12 cellular contexts compared by ENCODE assay signal in genomic region chr20:10524643-10525042, GRCh38.
DNase-seq lines count a peak whose midpoint lies in the region; ATAC-seq and TF ChIP-seq lines count a peak whose summit lies in the region.
"Had no signal": no experiment of that assay in that cellular context is flagged by ENCODE, and none has a peak within 500 bp of the region (broad histone marks: within the 10 kb centered on the region; RNA-seq: fewer than 3 reads in every experiment).

No MANE protein-coding gene starts in this region.

- no peak overlapping the region for H3K27ac Mint-ChIP-seq in activated T-cell treated with anti-CD3 and anti-CD28 coated beads, Interleukin-2, amount 50 U/mL, for 72 hours
- H3K27ac Mint-ChIP-seq: stimulated activated memory B cell treated with anti-CD40 and anti-IgM and Interleukin-4, amounts not matched to agents 10 μg/mL and 1 μg/mL and 100 μg/mL, for 72 hours had no signal

- H3K9me3 ChIP-seq in gastroesophageal sphincter (no peaks in the 10 kb centered on the region), tibial nerve (no peaks in the 10 kb centered on the region)
- H3K9me3 ChIP-seq: left lung had no signal

- ATAC-seq in activated T-cell treated with anti-CD3 and anti-CD28 coated beads, Interleukin-2, amount 50 U/mL, for 72 hours (replicated peaks in 1 of 2): peak; percentile 81 to 86
- no peak for ATAC-seq in gastroesophageal sphincter
- no peak for ATAC-seq in GM18519 (IDR thresholded peaks at IDR 0.05; ENCODE audit: low FRiP score, unreplicated experiment)
- no peak for ATAC-seq in GM19023 (IDR thresholded peaks at IDR 0.05; ENCODE audit: unreplicated experiment)
- ATAC-seq: stimulated activated memory B cell treated with anti-CD40 and anti-IgM and Interleukin-4, amounts not matched to agents 10 μg/mL and 1 μg/mL and 100 μg/mL, for 72 hours had no signal

- TF ChIP-seq POLR2A in gastroesophageal sphincter (IDR thresholded peaks at IDR 0.05) (no peak), tibial nerve (IDR thresholded peaks at IDR 0.05) (no peak)

- TF ChIP-seq CTCF in VCaP (conservative IDR thresholded peaks at IDR 0.05) (no peak), gastroesophageal sphincter (IDR thresholded peaks at IDR 0.05) (no peak), tibial nerve (IDR thresholded peaks at IDR 0.05) (no peak)

- H3K9me3 Mint-ChIP-seq in activated T-cell treated with anti-CD3 and anti-CD28 coated beads, Interleukin-2, amount 50 U/mL, for 72 hours: no peaks in the 10 kb centered on the region
- H3K9me3 Mint-ChIP-seq: activated T-cell treated with anti-CD3 and anti-CD28 coated beads, Interleukin-2, amount 50 U/mL, for 4 hours; stimulated activated memory B cell treated with anti-CD40 and anti-IgM and Interleukin-4, amounts not matched to agents 10 μg/mL and 1 μg/mL and 100 μg/mL, for 72 hours had no signal

- TF ChIP-seq EP300 in gastroesophageal sphincter (IDR thresholded peaks at IDR 0.05) (no peak), tibial nerve (IDR thresholded peaks at IDR 0.05) (no peak)

- WGBS in gastroesophageal sphincter (ENCODE audit: low coverage in 1 of 2), 2 donors: 40 to 71% methylated on average over 1 to 4 of the region's 4 CpGs
- 92 to 97% methylated on average over 4 of the region's 4 CpGs for WGBS in tibial nerve, 2 donors

- no peaks in the 10 kb centered on the region for H3K36me3 ChIP-seq in gastroesophageal sphincter
- H3K36me3 ChIP-seq in tibial nerve: no peaks in the 10 kb centered on the region
- H3K36me3 ChIP-seq: left lung had no signal

- H3K4me3 ChIP-seq in gastroesophageal sphincter (no peak overlapping the region), tibial nerve (no peak overlapping the region)
- H3K4me3 ChIP-seq: left lung had no signal

- H3K27ac ChIP-seq in VCaP (peak overlapping the region; percentile 69), gastroesophageal sphincter (peak overlapping the region in 3 of 4 donors; percentile 39 to 56 (median 50)), tibial nerve (peak overlapping the region in 3 of 4 donors; percentile 48 to 68 (median 52))

- H3K27me3 ChIP-seq in gastroesophageal sphincter (no peaks in the 10 kb centered on the region), tibial nerve (no peaks in the 10 kb centered on the region)
- H3K27me3 ChIP-seq: left lung had no signal

- no peaks in the 10 kb centered on the region for H3K36me3 Mint-ChIP-seq in activated T-cell treated with anti-CD3 and anti-CD28 coated beads, Interleukin-2, amount 50 U/mL, for 72 hours (ENCODE audit: insufficient read depth in 2 of 2)

- H3K27me3 Mint-ChIP-seq in activated T-cell treated with anti-CD3 and anti-CD28 coated beads, Interleukin-2, amount 50 U/mL, for 72 hours (ENCODE audit: low read depth): no peaks in the 10 kb centered on the region
- H3K27me3 Mint-ChIP-seq: stimulated activated memory B cell treated with anti-CD40 and anti-IgM and Interleukin-4, amounts not matched to agents 10 μg/mL and 1 μg/mL and 100 μg/mL, for 72 hours had no signal

- DNase-seq in activated T-cell treated with anti-CD3 and anti-CD28 coated beads, Interleukin-2, amount 50 U/mL, for 72 hours: no peak
- DNase-seq in activated T-cell treated with anti-CD3 and anti-CD28 coated beads, Interleukin-2, amount 50 U/mL, for 1 hour: no peak
- DNase-seq in tibial nerve (ENCODE audit: low spot score in 2 of 2) (no peak), NCI-H774 (lab: John Stamatoyannopoulos, UW) (no peak)
- DNase-seq: activated T-cell treated with anti-CD3 and anti-CD28 coated beads, Interleukin-2, amount 50 U/mL, for 4 hours; left lung; small intestine had no signal

- peaks cover 31% of the 10 kb centered on the region for H3K4me1 Mint-ChIP-seq in activated T-cell treated with anti-CD3 and anti-CD28 coated beads, Interleukin-2, amount 50 U/mL, for 72 hours (ENCODE audit: low read depth)

- peaks cover 0 to 28% (median 0%) of the 10 kb centered on the region in 3 donors for H3K4me1 ChIP-seq in gastroesophageal sphincter
- peaks cover 0 to 19% (median 0%) of the 10 kb centered on the region in 4 donors for H3K4me1 ChIP-seq in tibial nerve

- H3K4me3 Mint-ChIP-seq in activated T-cell treated with anti-CD3 and anti-CD28 coated beads, Interleukin-2, amount 50 U/mL, for 72 hours: no peak overlapping the region
- H3K4me3 Mint-ChIP-seq: activated T-cell treated with anti-CD3 and anti-CD28 coated beads, Interleukin-2, amount 50 U/mL, for 4 hours; stimulated activated memory B cell treated with anti-CD40 and anti-IgM and Interleukin-4, amounts not matched to agents 10 μg/mL and 1 μg/mL and 100 μg/mL, for 72 hours had no signal

Comparison
In these comparisons a context has a peak if more than half of its experiments do, and no peak if none do; other contexts are left out.
1. ATAC-seq: peak in activated T-cell treated with anti-CD3 and anti-CD28 coated beads, Interleukin-2, amount 50 U/mL, for 72 hours (2 of 2); none in gastroesophageal sphincter (single experiment), GM18519 (single experiment) and GM19023 (single experiment).
2. Peak in every context shown above with its lines, with median percentiles within 50 percentile points of each other: H3K27ac ChIP-seq.